In the genomic region with DNA sequence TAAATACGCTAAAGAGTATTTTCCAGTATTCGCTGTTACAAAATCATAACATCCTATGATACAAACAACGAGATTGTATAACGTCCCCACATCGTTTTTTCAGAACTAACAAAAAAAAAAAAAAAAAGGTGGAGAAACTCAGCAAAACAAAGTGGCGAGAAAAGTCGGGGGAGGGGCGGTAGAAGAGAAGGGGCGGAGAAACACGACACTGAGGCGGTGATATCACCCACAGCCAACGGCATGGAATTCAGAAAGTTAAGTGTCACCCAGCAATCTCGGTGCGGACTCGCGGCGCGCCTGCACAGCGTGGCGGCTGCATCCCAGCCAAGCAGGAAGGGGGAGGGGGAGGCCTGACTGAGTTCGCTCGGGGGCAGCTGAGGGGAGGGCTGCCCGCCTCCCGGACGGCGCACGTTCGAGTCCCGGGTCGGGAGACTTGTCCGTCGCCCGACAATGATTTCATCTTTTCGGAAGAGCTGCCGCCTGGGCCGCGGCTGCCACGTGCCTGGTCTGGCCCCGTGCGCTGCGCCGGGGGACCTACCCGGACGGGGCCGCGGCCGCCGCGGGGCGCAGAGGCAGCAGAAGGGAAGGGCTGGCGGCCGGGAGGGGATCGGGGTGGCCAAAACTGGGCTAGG, we compare ENCODE assay signal across 8 cellular contexts. TPM values are rescaled to one million over a fixed set of nuclear protein-coding genes. Genes with fewer than 3 reads are reported as not detected.
A peak's percentile ranks its signal among the peaks of the same experiment; 100 is the strongest.
DNase-seq lines count a peak whose midpoint lies in the region; ATAC-seq and TF ChIP-seq lines count a peak whose summit lies in the region.

No MANE protein-coding gene starts in this region.

- DNase-seq in GM12864 (ENCODE audit: low read depth) = no peak
- DNase-seq in NCI-H2227 treated with DMSO at 0.1 percent for 48 hours (lab: John Stamatoyannopoulos, UW) = peak; percentile 75
- DNase-seq in activated CD4-positive, CD25-positive, alpha-beta regulatory T cell (lab: John Stamatoyannopoulos, UW) = peak; percentile 55 to 78 (median 70)
- peak; percentile 93 to 96 for DNase-seq in cardiac fibroblast (ENCODE audit: low read depth in 2 of 2)
- peak; percentile 68 for DNase-seq in iPS-NIHi7 (ENCODE audit: extremely low spot score)
- DNase-seq in SHP77 treated with DMSO at 0.1 percent for 48 hours (lab: John Stamatoyannopoulos, UW) = no peak

- no peak for TF ChIP-seq CTCF in GM12864 (IDR thresholded peaks at IDR 0.05; ENCODE audit: low read depth, low read length, missing control alignments)
- TF ChIP-seq CTCF in cardiac fibroblast (IDR thresholded peaks at IDR 0.05; ENCODE audit: low read depth, low read length) = no peak

- H3K9ac ChIP-seq in skeletal muscle satellite cell (ENCODE audit: low read depth, low read length) = peak overlapping the region; percentile 95

- H3K27me3 ChIP-seq in skeletal muscle satellite cell (ENCODE audit: control insufficient read depth, insufficient read depth, low read length) = peaks cover 30% of the 10 kb centered on the region

- H3K4me1 ChIP-seq in skeletal muscle satellite cell (ENCODE audit: control insufficient read depth, insufficient read depth, low read length) = peaks cover 45% of the 10 kb centered on the region

- H3K4me3 ChIP-seq in GM12864 (ENCODE audit: low read depth, low read length) = peak overlapping the region; percentile 52
- H3K4me3 ChIP-seq in cardiac fibroblast (replicated peaks in 1 of 2; ENCODE audit: low read depth in 2 of 2, low read length in 2 of 2) = peak overlapping the region; percentile 84 to 90
- H3K4me3 ChIP-seq in skeletal muscle satellite cell (ENCODE audit: low read length) = peak overlapping the region; percentile 90

- H3K36me3 ChIP-seq in skeletal muscle satellite cell (ENCODE audit: insufficient read depth, low read length) = no peaks in the 10 kb centered on the region

- H3K4me2 ChIP-seq in skeletal muscle satellite cell (ENCODE audit: low read length) = peak overlapping the region; percentile 96

- H3K9me3 ChIP-seq in skeletal muscle satellite cell (replicated peaks; ENCODE audit: low read length) = no peaks in the 10 kb centered on the region

- ATAC-seq in HG02981 (IDR thresholded peaks at IDR 0.05; ENCODE audit: unreplicated experiment) = peak; percentile 31

RNA-seq across cellular contexts. Expression of a gene that starts 0.8 kb away (rescaled TPM):
- 72.5 and 78.6 TPM in 2 replicates for total RNA-seq in skeletal muscle satellite cell (2012; rRNA removed)

Comparison
In these comparisons a context has a peak if more than half of its experiments do, and no peak if none do; other contexts are left out.
1. DNase-seq: peak in NCI-H2227 treated with DMSO at 0.1 percent for 48 hours (single experiment), activated CD4-positive, CD25-positive, alpha-beta regulatory T cell (4 of 4), cardiac fibroblast (2 of 2) and iPS-NIHi7 (single experiment); none in GM12864 (single experiment) and SHP77 treated with DMSO at 0.1 percent for 48 hours (single experiment).
2. Peak in every context shown above with its lines, with median percentiles within 50 percentile points of each other: H3K4me3 ChIP-seq.